In the genomic region with DNA sequence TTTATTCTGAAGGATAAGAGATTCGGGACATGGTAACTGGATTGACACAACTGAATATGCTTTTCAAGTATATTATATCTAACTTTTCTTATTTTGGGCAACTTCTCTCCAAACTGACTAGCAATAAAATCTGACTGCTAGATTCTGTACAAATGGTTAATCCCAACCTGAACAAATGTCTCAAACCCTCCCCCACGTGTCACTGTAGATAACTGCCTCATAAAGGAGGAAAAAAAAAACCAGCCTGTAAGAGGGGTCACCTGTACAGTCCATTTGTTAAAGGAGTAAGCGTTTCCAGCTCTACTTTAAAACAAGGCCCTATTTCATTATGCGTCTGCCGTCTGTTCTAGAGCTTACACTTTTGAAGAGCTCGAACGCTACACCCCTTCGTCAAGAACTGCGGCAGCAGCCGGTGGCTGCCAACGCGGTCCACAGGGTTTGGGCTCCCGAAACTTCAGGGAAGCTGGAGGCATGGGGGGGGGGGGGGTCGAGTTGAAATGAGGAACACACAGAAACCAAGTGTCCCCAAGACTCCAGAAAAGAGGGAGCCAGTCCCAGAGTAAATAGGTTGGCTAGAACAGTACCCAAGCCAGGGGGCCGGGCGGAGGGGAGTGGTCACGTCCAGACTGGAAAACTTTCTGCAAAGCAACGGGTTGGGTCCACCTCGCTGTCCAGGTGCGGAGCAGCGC, we compare ENCODE assay signal across 8 cellular contexts. TPM values are rescaled to one million over a fixed set of nuclear protein-coding genes. Genes with fewer than 3 reads are reported as not detected.
DNase-seq lines count a peak whose midpoint lies in the region; ATAC-seq and TF ChIP-seq lines count a peak whose summit lies in the region.

No MANE protein-coding gene starts in this region.

- peak overlapping the region; percentile 76 for H3K4me2 ChIP-seq in OCI-LY3 (ENCODE audit: low read length)

- TF ChIP-seq CTCF in BE2C (IDR thresholded peaks at IDR 0.05; ENCODE audit: low read depth, low read length), result no peak
- TF ChIP-seq CTCF in OCI-LY3 (IDR thresholded peaks at IDR 0.05; ENCODE audit: low read depth, low read length), result no peak
- no peak for TF ChIP-seq CTCF in upper lobe of right lung (IDR thresholded peaks at IDR 0.05)

- H3K27me3 Mint-ChIP-seq in dendritic cell treated with granulocyte-macrophage colony-stimulating factor and Interleukin-4, amounts not matched to agents 40 ng/mL and 50 ng/mL, for 4 days, result no peaks in the 10 kb centered on the region
- no peaks in the 10 kb centered on the region for H3K27me3 Mint-ChIP-seq in memory B cell

- no peaks in the 10 kb centered on the region for H3K27me3 ChIP-seq in BE2C
- no peaks in the 10 kb centered on the region for H3K27me3 ChIP-seq in OCI-LY3 (ENCODE audit: low read depth, low read length)
- H3K27me3 ChIP-seq in upper lobe of right lung, result no peaks in the 10 kb centered on the region

- H3K36me3 ChIP-seq in BE2C (no peaks in the 10 kb centered on the region; the same call in 1 of the 2 replicates), OCI-LY3 (replicated peaks; ENCODE audit: low read depth, low read length) (peaks cover 3% of the 10 kb centered on the region), upper lobe of right lung (no peaks in the 10 kb centered on the region)

- peak overlapping the region; percentile 79 for H3K9ac ChIP-seq in OCI-LY3 (ENCODE audit: low read length)

- H3K9me3 ChIP-seq in BE2C, result no peaks in the 10 kb centered on the region
- H3K9me3 ChIP-seq in OCI-LY3 (ENCODE audit: insufficient read depth, low read length), result no peaks in the 10 kb centered on the region
- no peaks in the 10 kb centered on the region for H3K9me3 ChIP-seq in upper lobe of right lung

- H4K20me1 ChIP-seq in OCI-LY3 (ENCODE audit: insufficient read depth, low read length), result no peaks in the 10 kb centered on the region

- peaks cover 31% of the 10 kb centered on the region for H3K79me2 ChIP-seq in OCI-LY3 (ENCODE audit: low read length)

- no peak for DNase-seq in BE2C
- DNase-seq in memory B cell (ENCODE audit: low spot score in 2 of 2), result peak in 1 of 2 donors; percentile 13
- DNase-seq in upper lobe of right lung, result no peak
- DNase-seq in Ammon's horn (ENCODE audit: low spot score), result no peak

- peaks cover 56% of the 10 kb centered on the region for H3K4me1 Mint-ChIP-seq in dendritic cell treated with granulocyte-macrophage colony-stimulating factor and Interleukin-4, amounts not matched to agents 40 ng/mL and 50 ng/mL, for 4 days (ENCODE audit: low read depth)
- H3K4me1 Mint-ChIP-seq in memory B cell, result peaks cover 42% of the 10 kb centered on the region

- H3K27ac ChIP-seq in OCI-LY3 (ENCODE audit: low read length) (no peak overlapping the region), upper lobe of right lung (peak overlapping the region; percentile 92)

- H3K9me3 Mint-ChIP-seq in dendritic cell treated with granulocyte-macrophage colony-stimulating factor and Interleukin-4, amounts not matched to agents 40 ng/mL and 50 ng/mL, for 4 days, result no peaks in the 10 kb centered on the region
- no peaks in the 10 kb centered on the region for H3K9me3 Mint-ChIP-seq in memory B cell

- peak overlapping the region; percentile 85 for H2AFZ ChIP-seq in OCI-LY3 (ENCODE audit: low read depth, low read length)

- peak overlapping the region; percentile 86 for H3K4me3 ChIP-seq in BE2C (ENCODE audit: low read depth, low read length)
- H3K4me3 ChIP-seq in OCI-LY3 (ENCODE audit: low read length), result peak overlapping the region; percentile 92
- peak overlapping the region; percentile 85 for H3K4me3 ChIP-seq in upper lobe of right lung

- peak overlapping the region; percentile 93 for H3K27ac Mint-ChIP-seq in dendritic cell treated with granulocyte-macrophage colony-stimulating factor and Interleukin-4, amounts not matched to agents 40 ng/mL and 50 ng/mL, for 4 days
- H3K27ac Mint-ChIP-seq in memory B cell, result peak overlapping the region; percentile 84

- H3K36me3 Mint-ChIP-seq in dendritic cell treated with granulocyte-macrophage colony-stimulating factor and Interleukin-4, amounts not matched to agents 40 ng/mL and 50 ng/mL, for 4 days (ENCODE audit: low read depth), result peaks cover 19% of the 10 kb centered on the region
- peaks cover 5% of the 10 kb centered on the region for H3K36me3 Mint-ChIP-seq in memory B cell

- intact Hi-C loops in dendritic cell treated with granulocyte-macrophage colony-stimulating factor and Interleukin-4, amounts not matched to agents 40 ng/mL and 50 ng/mL, for 4 days (cut with micrococcal nuclease), result loop anchor here (1.0 to 10.0 kb wide), 3 partner anchors 17 to 312 kb away; partner anchors contain the start of genes BCAP29 and CBLL1
- intact Hi-C loops in upper lobe of right lung (cut with DNase I), result no loop called here

- ATAC-seq in GM18909 (IDR thresholded peaks at IDR 0.05; ENCODE audit: poor library complexity, unreplicated experiment), result peak; percentile 60
- peak; percentile 43 for ATAC-seq in HG03103 (IDR thresholded peaks at IDR 0.05; ENCODE audit: low read depth, unreplicated experiment)
- peak; percentile 25 for ATAC-seq in memory B cell (ENCODE audit: low read depth)
- peak; percentile 85 for ATAC-seq in upper lobe of right lung

- H3K4me1 ChIP-seq in BE2C, result peaks cover 3% of the 10 kb centered on the region; the same call in 1 of the 2 replicates
- H3K4me1 ChIP-seq in OCI-LY3 (ENCODE audit: low read length), result peaks cover 16% of the 10 kb centered on the region
- peaks cover 38% of the 10 kb centered on the region for H3K4me1 ChIP-seq in upper lobe of right lung

- H3K4me3 Mint-ChIP-seq in dendritic cell treated with granulocyte-macrophage colony-stimulating factor and Interleukin-4, amounts not matched to agents 40 ng/mL and 50 ng/mL, for 4 days, result peak overlapping the region; percentile 93
- peak overlapping the region; percentile 95 for H3K4me3 Mint-ChIP-seq in memory B cell

RNA-seq across cellular contexts. Expression of gene COG5, which starts 0.5 kb away (rescaled TPM):
- polyA plus RNA-seq in BE2C (2012; ENCODE audit: insufficient read depth, insufficient read length, low read depth), result 12.8 TPM
- total RNA-seq in upper lobe of right lung, result 39.6 TPM

RNA-seq across cellular contexts. Expression of gene DUS4L, which starts 0.6 kb away (rescaled TPM):
- polyA plus RNA-seq in BE2C (2012; ENCODE audit: insufficient read depth, insufficient read length, low read depth), result 3.7 TPM
- 5.2 TPM for total RNA-seq in upper lobe of right lung

RNA-seq across cellular contexts. Expression of gene BCAP29, which starts 16.8 kb away (rescaled TPM):
- 22.2 TPM for polyA plus RNA-seq in BE2C (2012; ENCODE audit: insufficient read depth, insufficient read length, low read depth)
- total RNA-seq in upper lobe of right lung, result 78.4 TPM

Comparison
In these comparisons a context has a peak if more than half of its experiments do, and no peak if none do; other contexts are left out.
1. ATAC-seq: peak in every context shown above with its lines; median percentile 85 in upper lobe of right lung; 60 in GM18909; 43 in HG03103; 25 in memory B cell.